8 cellular contexts compared by ENCODE assay signal in genomic region chr3:32780071-32780734, GRCh38.
DNase-seq lines count a peak whose midpoint lies in the region; ATAC-seq and TF ChIP-seq lines count a peak whose summit lies in the region.
"Had no signal": no experiment of that assay in that cellular context is flagged by ENCODE, and none has a peak within 500 bp of the region (broad histone marks: within the 10 kb centered on the region; RNA-seq: fewer than 3 reads in every experiment).

No MANE protein-coding gene starts in this region.

- H3K27ac ChIP-seq in SK-N-MC = peak overlapping the region; percentile 31; the same call in 1 of the 2 replicates

- DNase-seq in HAP-1 (ENCODE audit: low spot score in 2 of 2) (peak; percentile 47 to 56), SK-N-MC (ENCODE audit: low read depth, low spot score) (no peak), fibroblast of pulmonary artery (ENCODE audit: low read depth) (no peak), retinal pigment epithelial cell (ENCODE audit: low read depth) (no peak), LoVo (ENCODE audit: low spot score) (no peak)
- DNase-seq: effector CD8-positive, alpha-beta T cell had no signal

- H3K4me3 ChIP-seq in HAP-1 (peak overlapping the region; percentile 6; the same call in 1 of the 2 replicates), SK-N-MC (peak overlapping the region; percentile 81), fibroblast of pulmonary artery (replicated peaks; ENCODE audit: low read depth, low read length) (peak overlapping the region; percentile 59), retinal pigment epithelial cell (ENCODE audit: low read length) (peak overlapping the region; percentile 74)

- H3K9me3 ChIP-seq in HAP-1 = no peaks in the 10 kb centered on the region; the same call in 1 of the 2 replicates
- no peaks in the 10 kb centered on the region for H3K9me3 ChIP-seq in SK-N-MC (ENCODE audit: low read depth, low read length)

- H3K27me3 ChIP-seq in HAP-1 (ENCODE audit: low read depth) = no peaks in the 10 kb centered on the region

- no peak overlapping the region for H3K9ac ChIP-seq in SK-N-MC (ENCODE audit: insufficient read length)

- TF ChIP-seq CTCF in fibroblast of pulmonary artery (IDR thresholded peaks at IDR 0.05; ENCODE audit: low read length, missing control alignments) = no peak
- TF ChIP-seq CTCF in retinal pigment epithelial cell (conservative IDR thresholded peaks at IDR 0.05; ENCODE audit: low read depth, low read length) = no peak

- in situ Hi-C loops in HAP-1 (cut with MboI; ENCODE audit: low sequenced_read_pairs) = no loop called here

- peaks cover 35% of the 10 kb centered on the region for H3K4me1 ChIP-seq in HAP-1

- ATAC-seq in HG03097 (IDR thresholded peaks at IDR 0.05; ENCODE audit: low FRiP score, unreplicated experiment) (no peak), GM21619 (IDR thresholded peaks at IDR 0.05; ENCODE audit: unreplicated experiment) (no peak)

- 0 out of 2 replicates have a peak, but pooled peaks cover 3% of the 10 kb centered on the region for H3K36me3 ChIP-seq in HAP-1 (replicated peaks)
- H3K36me3 ChIP-seq in SK-N-MC (ENCODE audit: insufficient read depth, low read length) = no peaks in the 10 kb centered on the region

Comparison
In these comparisons a context has a peak if more than half of its experiments do, and no peak if none do; other contexts are left out.
1. DNase-seq: peak in HAP-1 (2 of 2); none in SK-N-MC (single experiment), fibroblast of pulmonary artery (single experiment), retinal pigment epithelial cell (single experiment) and LoVo (single experiment).
2. H3K4me3 ChIP-seq: peak in every context shown above with its lines; median percentile 81 in SK-N-MC; 74 in retinal pigment epithelial cell; 59 in fibroblast of pulmonary artery; 6 in HAP-1.